Comparison of ENCODE assay signal across 1 cellular context in genomic region chr7:4167385-4167910, GRCh38.
TF ChIP-seq lines count a peak whose summit lies in the region.

No MANE protein-coding gene starts in this region.

TF ChIP-seq in H1, 55 proteins besides CTCF, POLR2A, EP300 and RAD21 (continued from another document):
- TF ChIP-seq CHD7 (IDR thresholded peaks at IDR 0.05; ENCODE audit: insufficient replicate concordance, low read length): no peak
